Comparison of ENCODE assay signal across 1 cellular context in the genomic region with DNA sequence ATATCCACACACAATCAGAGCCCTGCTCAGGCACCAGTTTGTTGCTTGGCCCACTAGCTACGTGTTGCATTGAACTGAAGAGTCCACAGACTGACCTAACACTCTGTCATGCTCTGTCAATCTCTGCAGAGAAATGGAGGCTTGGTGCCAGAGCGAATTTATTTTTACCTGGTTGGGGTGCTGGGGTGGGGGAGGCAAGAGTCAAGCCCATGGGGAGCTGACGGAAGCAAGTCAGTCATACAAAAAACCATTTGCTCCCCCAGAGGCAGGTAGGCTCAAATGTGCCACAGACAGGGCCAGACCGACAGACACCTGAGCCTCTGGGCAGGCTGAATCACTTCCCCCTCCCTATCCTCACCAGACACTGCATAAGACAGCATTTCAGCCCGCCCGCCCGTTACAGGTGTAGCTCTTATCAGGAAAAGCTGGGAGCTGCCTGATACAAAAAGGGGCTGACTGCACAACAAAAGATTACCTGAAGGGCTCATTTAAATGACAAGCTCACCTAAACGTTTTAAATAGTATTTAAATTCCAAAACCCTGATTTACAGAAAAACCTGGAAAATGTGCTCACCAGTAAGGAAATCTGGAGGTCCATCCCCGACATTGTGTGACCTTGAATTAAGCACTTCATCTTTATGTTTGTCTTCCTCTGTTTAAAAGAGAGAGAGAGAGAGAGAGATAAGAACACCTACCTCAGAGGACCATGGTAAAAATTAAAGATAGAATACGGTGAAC.
TF ChIP-seq lines count a peak whose summit lies in the region.

No MANE protein-coding gene starts in this region.

TF ChIP-seq in GM12878, 131 proteins besides CTCF, POLR2A, EP300 and RAD21 (continued from another document and continues in another):
- peak; percentile 45; the same call in 1 of the 2 replicates for TF ChIP-seq SPI1 (IDR thresholded peaks at IDR 0.05; ENCODE audit: borderline replicate concordance, insufficient read depth, low read depth, low read length)
- TF ChIP-seq, protein P1, sequence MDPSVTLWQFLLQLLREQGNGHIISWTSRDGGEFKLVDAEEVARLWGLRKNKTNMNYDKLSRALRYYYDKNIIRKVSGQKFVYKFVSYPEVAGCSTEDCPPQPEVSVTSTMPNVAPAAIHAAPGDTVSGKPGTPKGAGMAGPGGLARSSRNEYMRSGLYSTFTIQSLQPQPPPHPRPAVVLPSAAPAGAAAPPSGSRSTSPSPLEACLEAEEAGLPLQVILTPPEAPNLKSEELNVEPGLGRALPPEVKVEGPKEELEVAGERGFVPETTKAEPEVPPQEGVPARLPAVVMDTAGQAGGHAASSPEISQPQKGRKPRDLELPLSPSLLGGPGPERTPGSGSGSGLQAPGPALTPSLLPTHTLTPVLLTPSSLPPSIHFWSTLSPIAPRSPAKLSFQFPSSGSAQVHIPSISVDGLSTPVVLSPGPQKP (IDR thresholded peaks at IDR 0.05; ENCODE audit: low read depth, low read length) = no peak
- no peak for TF ChIP-seq STAT3 (IDR thresholded peaks at IDR 0.05; ENCODE audit: low read depth, low read length)
- no peak for TF ChIP-seq TCF7 (IDR thresholded peaks at IDR 0.05; ENCODE audit: borderline replicate concordance)
- no peak for TF ChIP-seq RCOR1 (conservative IDR thresholded peaks at IDR 0.05; ENCODE audit: low read depth, low read length)
- TF ChIP-seq, protein P2, sequence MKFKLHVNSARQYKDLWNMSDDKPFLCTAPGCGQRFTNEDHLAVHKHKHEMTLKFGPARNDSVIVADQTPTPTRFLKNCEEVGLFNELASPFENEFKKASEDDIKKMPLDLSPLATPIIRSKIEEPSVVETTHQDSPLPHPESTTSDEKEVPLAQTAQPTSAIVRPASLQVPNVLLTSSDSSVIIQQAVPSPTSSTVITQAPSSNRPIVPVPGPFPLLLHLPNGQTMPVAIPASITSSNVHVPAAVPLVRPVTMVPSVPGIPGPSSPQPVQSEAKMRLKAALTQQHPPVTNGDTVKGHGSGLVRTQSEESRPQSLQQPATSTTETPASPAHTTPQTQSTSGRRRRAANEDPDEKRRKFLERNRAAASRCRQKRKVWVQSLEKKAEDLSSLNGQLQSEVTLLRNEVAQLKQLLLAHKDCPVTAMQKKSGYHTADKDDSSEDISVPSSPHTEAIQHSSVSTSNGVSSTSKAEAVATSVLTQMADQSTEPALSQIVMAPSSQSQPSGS (IDR thresholded peaks at IDR 0.05; ENCODE audit: low read length) = no peak
- no peak for TF ChIP-seq FOS (IDR thresholded peaks at IDR 0.05; ENCODE audit: borderline replicate concordance, extremely low read depth, insufficient read length)
- 0 out of 2 replicates have a peak, but pooled peaks have one; percentile 45 for TF ChIP-seq TAF1 (IDR thresholded peaks at IDR 0.05; ENCODE audit: borderline replicate concordance, low read depth, low read length)
- TF ChIP-seq, protein P3, sequence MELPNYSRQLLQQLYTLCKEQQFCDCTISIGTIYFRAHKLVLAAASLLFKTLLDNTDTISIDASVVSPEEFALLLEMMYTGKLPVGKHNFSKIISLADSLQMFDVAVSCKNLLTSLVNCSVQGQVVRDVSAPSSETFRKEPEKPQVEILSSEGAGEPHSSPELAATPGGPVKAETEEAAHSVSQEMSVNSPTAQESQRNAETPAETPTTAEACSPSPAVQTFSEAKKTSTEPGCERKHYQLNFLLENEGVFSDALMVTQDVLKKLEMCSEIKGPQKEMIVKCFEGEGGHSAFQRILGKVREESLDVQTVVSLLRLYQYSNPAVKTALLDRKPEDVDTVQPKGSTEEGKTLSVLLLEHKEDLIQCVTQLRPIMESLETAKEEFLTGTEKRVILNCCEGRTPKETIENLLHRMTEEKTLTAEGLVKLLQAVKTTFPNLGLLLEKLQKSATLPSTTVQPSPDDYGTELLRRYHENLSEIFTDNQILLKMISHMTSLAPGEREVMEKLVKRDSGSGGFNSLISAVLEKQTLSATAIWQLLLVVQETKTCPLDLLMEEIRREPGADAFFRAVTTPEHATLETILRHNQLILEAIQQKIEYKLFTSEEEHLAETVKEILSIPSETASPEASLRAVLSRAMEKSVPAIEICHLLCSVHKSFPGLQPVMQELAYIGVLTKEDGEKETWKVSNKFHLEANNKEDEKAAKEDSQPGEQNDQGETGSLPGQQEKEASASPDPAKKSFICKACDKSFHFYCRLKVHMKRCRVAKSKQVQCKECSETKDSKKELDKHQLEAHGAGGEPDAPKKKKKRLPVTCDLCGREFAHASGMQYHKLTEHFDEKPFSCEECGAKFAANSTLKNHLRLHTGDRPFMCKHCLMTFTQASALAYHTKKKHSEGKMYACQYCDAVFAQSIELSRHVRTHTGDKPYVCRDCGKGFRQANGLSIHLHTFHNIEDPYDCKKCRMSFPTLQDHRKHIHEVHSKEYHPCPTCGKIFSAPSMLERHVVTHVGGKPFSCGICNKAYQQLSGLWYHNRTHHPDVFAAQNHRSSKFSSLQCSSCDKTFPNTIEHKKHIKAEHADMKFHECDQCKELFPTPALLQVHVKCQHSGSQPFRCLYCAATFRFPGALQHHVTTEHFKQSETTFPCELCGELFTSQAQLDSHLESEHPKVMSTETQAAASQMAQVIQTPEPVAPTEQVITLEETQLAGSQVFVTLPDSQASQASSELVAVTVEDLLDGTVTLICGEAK (IDR thresholded peaks at IDR 0.05; ENCODE audit: borderline replicate concordance) = no peak
- no peak for TF ChIP-seq KLF5 (IDR thresholded peaks at IDR 0.05; ENCODE audit: partially characterized antibody)
- TF ChIP-seq, protein P4, sequence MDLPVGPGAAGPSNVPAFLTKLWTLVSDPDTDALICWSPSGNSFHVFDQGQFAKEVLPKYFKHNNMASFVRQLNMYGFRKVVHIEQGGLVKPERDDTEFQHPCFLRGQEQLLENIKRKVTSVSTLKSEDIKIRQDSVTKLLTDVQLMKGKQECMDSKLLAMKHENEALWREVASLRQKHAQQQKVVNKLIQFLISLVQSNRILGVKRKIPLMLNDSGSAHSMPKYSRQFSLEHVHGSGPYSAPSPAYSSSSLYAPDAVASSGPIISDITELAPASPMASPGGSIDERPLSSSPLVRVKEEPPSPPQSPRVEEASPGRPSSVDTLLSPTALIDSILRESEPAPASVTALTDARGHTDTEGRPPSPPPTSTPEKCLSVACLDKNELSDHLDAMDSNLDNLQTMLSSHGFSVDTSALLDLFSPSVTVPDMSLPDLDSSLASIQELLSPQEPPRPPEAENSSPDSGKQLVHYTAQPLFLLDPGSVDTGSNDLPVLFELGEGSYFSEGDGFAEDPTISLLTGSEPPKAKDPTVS (IDR thresholded peaks at IDR 0.05; ENCODE audit: low read depth, low read length) = no peak
- 0 out of 2 replicates have a peak, but pooled peaks have one; percentile 62 for TF ChIP-seq MXI1 (IDR thresholded peaks at IDR 0.05; ENCODE audit: low read depth, low read length)
- TF ChIP-seq SMAD1 (IDR thresholded peaks at IDR 0.05; ENCODE audit: low read depth, partially characterized antibody) = peak; percentile 57
- 0 out of 2 replicates have a peak, but pooled peaks have one; percentile 16 for TF ChIP-seq SMAD5 (IDR thresholded peaks at IDR 0.05; ENCODE audit: low read depth)
- TF ChIP-seq BCL3 (IDR thresholded peaks at IDR 0.05; ENCODE audit: borderline replicate concordance, insufficient read depth, low read depth, low read length, poor library complexity, severe bottlenecking) = no peak
- no peak for TF ChIP-seq STAT1 (conservative IDR thresholded peaks at IDR 0.05)
- TF ChIP-seq, protein P5, sequence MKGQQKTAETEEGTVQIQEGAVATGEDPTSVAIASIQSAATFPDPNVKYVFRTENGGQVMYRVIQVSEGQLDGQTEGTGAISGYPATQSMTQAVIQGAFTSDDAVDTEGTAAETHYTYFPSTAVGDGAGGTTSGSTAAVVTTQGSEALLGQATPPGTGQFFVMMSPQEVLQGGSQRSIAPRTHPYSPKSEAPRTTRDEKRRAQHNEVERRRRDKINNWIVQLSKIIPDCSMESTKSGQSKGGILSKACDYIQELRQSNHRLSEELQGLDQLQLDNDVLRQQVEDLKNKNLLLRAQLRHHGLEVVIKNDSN (IDR thresholded peaks at IDR 0.05; ENCODE audit: borderline replicate concordance, extremely low read length, insufficient read depth, low read depth, low read length) = no peak
- TF ChIP-seq CBX3 (IDR thresholded peaks at IDR 0.05; ENCODE audit: borderline replicate concordance, low read depth) = no peak
- TF ChIP-seq BCL11A (IDR thresholded peaks at IDR 0.05; ENCODE audit: low read depth, low read length) = no peak
- TF ChIP-seq ETV6 (conservative IDR thresholded peaks at IDR 0.05 in 1 of 2, IDR thresholded peaks at IDR 0.05 in 1 of 2; ENCODE audit: borderline replicate concordance in 1 of 2, low read depth in 1 of 2) = no peak
- no peak for TF ChIP-seq NFIC (IDR thresholded peaks at IDR 0.05; ENCODE audit: low read depth, low read length)
- peak; percentile 89 for TF ChIP-seq PKNOX1 (IDR thresholded peaks at IDR 0.05)
- TF ChIP-seq, protein P6, sequence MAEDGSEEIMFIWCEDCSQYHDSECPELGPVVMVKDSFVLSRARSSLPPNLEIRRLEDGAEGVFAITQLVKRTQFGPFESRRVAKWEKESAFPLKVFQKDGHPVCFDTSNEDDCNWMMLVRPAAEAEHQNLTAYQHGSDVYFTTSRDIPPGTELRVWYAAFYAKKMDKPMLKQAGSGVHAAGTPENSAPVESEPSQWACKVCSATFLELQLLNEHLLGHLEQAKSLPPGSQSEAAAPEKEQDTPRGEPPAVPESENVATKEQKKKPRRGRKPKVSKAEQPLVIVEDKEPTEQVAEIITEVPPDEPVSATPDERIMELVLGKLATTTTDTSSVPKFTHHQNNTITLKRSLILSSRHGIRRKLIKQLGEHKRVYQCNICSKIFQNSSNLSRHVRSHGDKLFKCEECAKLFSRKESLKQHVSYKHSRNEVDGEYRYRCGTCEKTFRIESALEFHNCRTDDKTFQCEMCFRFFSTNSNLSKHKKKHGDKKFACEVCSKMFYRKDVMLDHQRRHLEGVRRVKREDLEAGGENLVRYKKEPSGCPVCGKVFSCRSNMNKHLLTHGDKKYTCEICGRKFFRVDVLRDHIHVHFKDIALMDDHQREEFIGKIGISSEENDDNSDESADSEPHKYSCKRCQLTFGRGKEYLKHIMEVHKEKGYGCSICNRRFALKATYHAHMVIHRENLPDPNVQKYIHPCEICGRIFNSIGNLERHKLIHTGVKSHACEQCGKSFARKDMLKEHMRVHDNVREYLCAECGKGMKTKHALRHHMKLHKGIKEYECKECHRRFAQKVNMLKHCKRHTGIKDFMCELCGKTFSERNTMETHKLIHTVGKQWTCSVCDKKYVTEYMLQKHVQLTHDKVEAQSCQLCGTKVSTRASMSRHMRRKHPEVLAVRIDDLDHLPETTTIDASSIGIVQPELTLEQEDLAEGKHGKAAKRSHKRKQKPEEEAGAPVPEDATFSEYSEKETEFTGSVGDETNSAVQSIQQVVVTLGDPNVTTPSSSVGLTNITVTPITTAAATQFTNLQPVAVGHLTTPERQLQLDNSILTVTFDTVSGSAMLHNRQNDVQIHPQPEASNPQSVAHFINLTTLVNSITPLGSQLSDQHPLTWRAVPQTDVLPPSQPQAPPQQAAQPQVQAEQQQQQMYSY (CRISPR knock-in tag; IDR thresholded peaks at IDR 0.05) = no peak
- TF ChIP-seq ZBED1 (IDR thresholded peaks at IDR 0.05; ENCODE audit: borderline replicate concordance) = peak; percentile 34; the same call in 1 of the 2 replicates
- TF ChIP-seq MEF2B (IDR thresholded peaks at IDR 0.05; ENCODE audit: partially characterized antibody, poor library complexity, severe bottlenecking) = peak; percentile 18
- no peak for TF ChIP-seq SP1 (IDR thresholded peaks at IDR 0.05; ENCODE audit: low read depth, low read length)
- no peak for TF ChIP-seq FOXK2 (IDR thresholded peaks at IDR 0.05)
- TF ChIP-seq ZZZ3 (IDR thresholded peaks at IDR 0.05; ENCODE audit: control insufficient read depth, insufficient read length, low read depth) = no peak
- TF ChIP-seq REST (IDR thresholded peaks at IDR 0.05; ENCODE audit: low read depth, low read length) = no peak
- peak; percentile 70 for TF ChIP-seq ATF7 (IDR thresholded peaks at IDR 0.05; ENCODE audit: low read depth)
- peak; percentile 10; the same call in 1 of the 2 replicates for TF ChIP-seq HCFC1 (IDR thresholded peaks at IDR 0.05; ENCODE audit: low read length)
- no peak for TF ChIP-seq NR2C2 (IDR thresholded peaks at IDR 0.05; ENCODE audit: borderline replicate concordance, control insufficient read depth, insufficient read length, low read depth)
